In the genomic region with DNA sequence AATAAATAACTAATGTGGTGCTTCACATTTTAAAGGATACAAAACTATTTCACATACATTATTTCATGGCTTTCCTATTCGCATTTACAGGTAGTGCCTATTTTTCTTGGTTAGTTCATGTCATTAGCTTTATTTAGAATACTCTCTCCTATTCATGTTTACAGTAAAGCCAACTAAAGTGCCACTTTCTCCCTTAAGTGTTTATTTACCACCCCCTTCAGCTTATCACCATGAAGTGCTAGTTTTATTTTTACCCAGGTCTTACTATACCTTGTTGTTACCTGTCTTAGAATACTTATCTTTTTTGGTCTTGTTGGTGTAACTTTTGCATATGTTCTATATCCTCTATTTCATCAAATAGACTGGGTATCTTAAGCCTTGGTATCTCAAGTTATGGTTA, we compare ENCODE assay signal across 4 cellular contexts.
"Had no signal": no experiment of that assay in that cellular context is flagged by ENCODE, and none has a peak within 500 bp of the region (broad histone marks: within the 10 kb centered on the region; RNA-seq: fewer than 3 reads in every experiment).

No MANE protein-coding gene starts in this region.

- DNase-seq: GOT3, H9 had no signal

- H3K27ac ChIP-seq: GM23248, HL-60 had no signal

- H3K4me3 ChIP-seq: GM23248 had no signal
